Comparison of ENCODE assay signal across 9 cellular contexts in genomic region chr14:20468773-20469241, GRCh38. TPM values are rescaled to one million over a fixed set of nuclear protein-coding genes. Genes with fewer than 3 reads are reported as not detected.
DNase-seq lines count a peak whose midpoint lies in the region; ATAC-seq and TF ChIP-seq lines count a peak whose summit lies in the region.
"Had no signal": no experiment of that assay in that cellular context is flagged by ENCODE, and none has a peak within 500 bp of the region (broad histone marks: within the 10 kb centered on the region; RNA-seq: fewer than 3 reads in every experiment).

No MANE protein-coding gene starts in this region.

- CTCF ChIA-PET in Calu3 (lab: Charles Lee) = no interaction called here

- no peaks in the 10 kb centered on the region for H3K9me3 Mint-ChIP-seq in Calu3 (ENCODE audit: low read depth, unreplicated experiment)

- H3K36me3 ChIP-seq in HUES6 (ENCODE audit: control insufficient read depth, insufficient read depth, low read length) = peaks cover 25% of the 10 kb centered on the region

- TF ChIP-seq CTCF in Calu3 (IDR thresholded peaks at IDR 0.05; ENCODE audit: unreplicated experiment) = no peak
- TF ChIP-seq CTCF in cardiac fibroblast (IDR thresholded peaks at IDR 0.05; ENCODE audit: low read depth, low read length) = no peak

- peak overlapping the region; percentile 27 for H3K9ac ChIP-seq in HUES6 (ENCODE audit: low read length)

- H3K9me3 ChIP-seq in HUES6 (ENCODE audit: control insufficient read depth, insufficient read depth, low read depth, low read length) (no peaks in the 10 kb centered on the region), mononuclear cell (ENCODE audit: low read depth, low read length) (no peaks in the 10 kb centered on the region)

- intact Hi-C loops in Calu3 (cut with micrococcal nuclease; ENCODE audit: unreplicated experiment) = loop anchor here (5.0 kb wide), 1 partner anchor 138 kb away; no protein-coding TSS in a partner anchor

- no peak overlapping the region for H3K27ac ChIP-seq in HUES6 (ENCODE audit: low read depth, low read length)

- peak overlapping the region; percentile 97 for H3K27ac Mint-ChIP-seq in Calu3 (ENCODE audit: unreplicated experiment)

- H3K4me3 Mint-ChIP-seq in Calu3 (ENCODE audit: low read depth, unreplicated experiment) = peak overlapping the region; percentile 97

- H3K4me3 ChIP-seq in HUES6 (ENCODE audit: low read depth, low read length) (peak overlapping the region; percentile 92), cardiac fibroblast (replicated peaks in 1 of 2; ENCODE audit: low read depth in 2 of 2, low read length in 2 of 2) (peak overlapping the region; percentile 93 to 99), mononuclear cell (ENCODE audit: low read length) (peak overlapping the region; percentile 60)

- H3K27me3 ChIP-seq in HUES6 (ENCODE audit: control insufficient read depth, insufficient read depth, low read length) = no peaks in the 10 kb centered on the region
- H3K27me3 ChIP-seq in mononuclear cell (ENCODE audit: insufficient read depth, low read length) = no peaks in the 10 kb centered on the region

- no peaks in the 10 kb centered on the region for H3K27me3 Mint-ChIP-seq in Calu3 (ENCODE audit: unreplicated experiment)

- BruUV-seq in Calu3 (replicated peaks; lab: Mats Ljungman, UMichigan) = no TSS peak

- H3K4me1 ChIP-seq in HUES6 (ENCODE audit: control insufficient read depth, insufficient read depth, low read length) = peaks cover 11% of the 10 kb centered on the region
- H3K4me1 ChIP-seq in mononuclear cell (ENCODE audit: insufficient read depth, low read length) = peaks cover 35% of the 10 kb centered on the region

- H3K4me1 Mint-ChIP-seq in Calu3 (ENCODE audit: low read depth, unreplicated experiment) = peaks cover 27% of the 10 kb centered on the region

- H3K36me3 Mint-ChIP-seq in Calu3 (ENCODE audit: insufficient read depth, unreplicated experiment) = peaks cover 46% of the 10 kb centered on the region

- ATAC-seq in GM18858 (IDR thresholded peaks at IDR 0.05; ENCODE audit: unreplicated experiment) = no peak
- ATAC-seq in HG03045 (IDR thresholded peaks at IDR 0.05; ENCODE audit: unreplicated experiment) = no peak

- DNase-seq in Calu3 = peak; percentile 12
- no peak for DNase-seq in cardiac fibroblast (ENCODE audit: low read depth in 2 of 2)
- DNase-seq in NCI-H128 (lab: John Stamatoyannopoulos, UW; ENCODE audit: unreplicated experiment) = no peak
- DNase-seq in NCI-H69 (lab: John Stamatoyannopoulos, UW) = no peak

RNA-seq across cellular contexts. Expression of gene PNP, which starts 0.4 kb away (rescaled TPM):
- 81.3 and 94.9 TPM in 2 replicates for total RNA-seq in Calu3 (2022)
- 144 TPM for total RNA-seq in mononuclear cell

RNA-seq across cellular contexts. Expression of gene PIP4P1, which starts 7.6 kb away (rescaled TPM):
- total RNA-seq in Calu3 (2022) (27.0 and 33.8 TPM in 2 replicates), mononuclear cell (50.7 TPM)

RNA-seq across cellular contexts. Expression of gene APEX1, which starts 13.8 kb away (rescaled TPM):
- total RNA-seq in Calu3 (2022) (205 TPM in 2 replicates), mononuclear cell (42.5 TPM)

RNA-seq across cellular contexts. Expression of gene OSGEP, which starts 14.2 kb away (rescaled TPM):
- total RNA-seq in Calu3 (2022) (46.2 and 54.3 TPM in 2 replicates), mononuclear cell (22.4 TPM)

RNA-seq across cellular contexts. Expression of gene KLHL33, which starts 32.8 kb away (rescaled TPM):
- total RNA-seq in Calu3 (2022) (not detected in 2 replicates), mononuclear cell (0.10 TPM)
- total RNA-seq: RPMI7951 had no signal
